In genomic region chr10:132577350-132578005, GRCh38 we compare ENCODE assay signal across 11 cellular contexts. TPM values are rescaled to one million over a fixed set of nuclear protein-coding genes. Genes with fewer than 3 reads are reported as not detected.
DNase-seq lines count a peak whose midpoint lies in the region; ATAC-seq and TF ChIP-seq lines count a peak whose summit lies in the region.
"Had no signal": no experiment of that assay in that cellular context is flagged by ENCODE, and none has a peak within 500 bp of the region (broad histone marks: within the 10 kb centered on the region; RNA-seq: fewer than 3 reads in every experiment).

No MANE protein-coding gene starts in this region.

- H3K4me1 ChIP-seq in ascending aorta (peaks cover 35 to 59% of the 10 kb centered on the region in 2 donors), gastrocnemius medialis (peaks cover 31 to 43% of the 10 kb centered on the region in 2 donors)

- DNase-seq in HCEC 1CT (peak; percentile 18), ascending aorta (ENCODE audit: low spot score in 2 of 2) (peak in 1 of 2 donors; percentile 76), inferior parietal cortex (ENCODE audit: extremely low spot score) (peak; percentile 49), gastrocnemius medialis (peak; percentile 49 to 65), COLO668 (lab: John Stamatoyannopoulos, UW; ENCODE audit: unreplicated experiment) (no peak)
- no peak for DNase-seq in activated CD4-positive, alpha-beta T cell treated with anti-CD3 and anti-CD28 coated beads for 48 hours
- DNase-seq: activated CD4-positive, alpha-beta T cell treated with anti-CD3 and anti-CD28 coated beads, Interleukin-2, amount 50 U/mL, for 48 hours; naive thymus-derived CD8-positive, alpha-beta T cell; NCI-H1417 had no signal

- H3K9me3 ChIP-seq in ascending aorta (no peaks in the 10 kb centered on the region), gastrocnemius medialis (no peaks in the 10 kb centered on the region)

- intact Hi-C loops in ascending aorta (cut with DNase I) (loop anchor here (2.0 kb wide), 3 partner anchors 39 to 113 kb away; no protein-coding TSS in a partner anchor), gastrocnemius medialis (cut with DNase I; ENCODE audit: low total_unique reads) (loop anchor here (2.0 to 10.0 kb wide), 3 partner anchors 69 to 183 kb away; partner anchors contain the start of gene PWWP2B)

- TF ChIP-seq POLR2A in gastrocnemius medialis (IDR thresholded peaks at IDR 0.05), result no peak

- H3K36me3 ChIP-seq in ascending aorta (no peaks in the 10 kb centered on the region), gastrocnemius medialis (no peaks in the 10 kb centered on the region)

- H3K27me3 ChIP-seq in ascending aorta (no peaks in the 10 kb centered on the region), gastrocnemius medialis (no peaks in the 10 kb centered on the region)

- peak; percentile 68 to 90 for ATAC-seq in gastrocnemius medialis
- ATAC-seq in HG03097 (IDR thresholded peaks at IDR 0.05; ENCODE audit: low FRiP score, unreplicated experiment), result no peak
- ATAC-seq in HG02852 (IDR thresholded peaks at IDR 0.05; ENCODE audit: unreplicated experiment), result no peak
- ATAC-seq: naive thymus-derived CD8-positive, alpha-beta T cell had no signal

- in situ Hi-C loops in gastrocnemius medialis (cut with MboI; ENCODE audit: low sequenced_read_pairs in 4 of 4), result no loop called here

- no peak overlapping the region for H3K4me3 ChIP-seq in ascending aorta
- H3K4me3 ChIP-seq in gastrocnemius medialis, result no peak overlapping the region

- H3K27ac ChIP-seq in ascending aorta, result peak overlapping the region in 1 of 2 donors; percentile 55
- H3K27ac ChIP-seq in gastrocnemius medialis, result no peak overlapping the region

- TF ChIP-seq CTCF in ascending aorta (IDR thresholded peaks at IDR 0.05), result peak; percentile 53 to 68 (median 57)
- TF ChIP-seq CTCF in gastrocnemius medialis (IDR thresholded peaks at IDR 0.05 in 4 of 5, conservative IDR thresholded peaks at IDR 0.05 in 1 of 5), result peak; percentile 52 to 72 (median 60)

RNA-seq across cellular contexts. Expression of gene INPP5A, which starts 39.9 kb away (rescaled TPM):
- total RNA-seq in ascending aorta, result 81.2 TPM
- total RNA-seq in gastrocnemius medialis, result 100 to 1,000 TPM in 2 of 4 donors, 10 to 100 TPM in 2; 74.9 to 107 (median 92.4) TPM

Comparison
In these comparisons a context has a peak if more than half of its experiments do, and no peak if none do; other contexts are left out.
1. DNase-seq: peak in HCEC 1CT (single experiment), inferior parietal cortex (single experiment) and gastrocnemius medialis (2 of 2); none in activated CD4-positive, alpha-beta T cell treated with anti-CD3 and anti-CD28 coated beads for 48 hours (single experiment) and COLO668 (single experiment).
2. ATAC-seq: peak in gastrocnemius medialis (2 of 2); none in HG03097 (single experiment) and HG02852 (single experiment).